Comparison of ENCODE assay signal across 8 cellular contexts in the genomic region with DNA sequence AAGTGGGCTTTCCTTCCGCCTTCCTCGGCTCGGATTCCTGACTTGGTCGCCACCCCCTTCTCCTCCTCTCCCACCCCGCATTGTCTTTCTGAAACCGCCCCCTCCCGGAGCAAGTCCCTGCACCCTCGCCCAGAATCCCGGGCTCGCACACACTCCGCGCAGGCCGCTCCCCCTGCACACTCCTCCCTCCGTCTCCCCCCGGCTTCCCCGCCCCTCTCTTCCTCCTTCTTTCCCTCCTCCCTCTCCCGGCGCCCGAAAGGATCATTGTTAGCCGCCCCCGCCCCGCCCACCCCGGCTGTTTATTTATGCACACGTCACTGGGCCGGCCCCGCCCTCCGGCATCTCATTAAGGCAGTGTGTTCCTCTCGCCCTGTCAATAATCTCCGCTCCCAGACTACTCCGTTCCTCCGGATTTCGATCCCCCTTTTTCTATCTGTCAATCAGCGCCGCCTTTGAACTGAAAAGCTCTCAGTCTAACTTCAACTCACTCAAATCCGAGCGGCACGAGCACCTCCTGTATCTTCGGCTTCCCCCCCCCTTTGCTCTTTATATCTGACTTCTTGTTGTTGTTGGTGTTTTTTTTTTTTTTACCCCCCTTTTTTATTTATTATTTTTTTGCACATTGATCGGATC. TPM values are rescaled to one million over a fixed set of nuclear protein-coding genes. Genes with fewer than 3 reads are reported as not detected.
A peak's percentile ranks its signal among the peaks of the same experiment; 100 is the strongest.
DNase-seq lines count a peak whose midpoint lies in the region; ATAC-seq, FAIRE-seq and TF ChIP-seq lines count a peak whose summit lies in the region.

A gene (plus strand): TSS at position 373 of the 633 bp plus-strand sequence. CDS start 510 bp downstream, outside the sequence.

- H3K27me3 ChIP-seq in MM.1S (replicated peaks; ENCODE audit: insufficient read depth, low read length) (peaks cover 67% of the 10 kb centered on the region), stomach smooth muscle (ENCODE audit: control insufficient read depth in 1 of 2, insufficient read depth in 2 of 2, low read length in 2 of 2) (no peaks in the 10 kb centered on the region)

- no peak within 1 kb of the TSS for H3K9ac ChIP-seq in MM.1S (ENCODE audit: low read length)
- H3K9ac ChIP-seq in stomach smooth muscle (ENCODE audit: low read length in 2 of 2): peak within 1 kb of the TSS; percentile 81 to 84

- peaks cover 0 to 2% (median 0%) of the 10 kb centered on the region in 7 donors for H3K9me3 Mint-ChIP-seq in naive B cell

- H3K4me2 ChIP-seq in MM.1S (ENCODE audit: low read depth, low read length): peak within 1 kb of the TSS; percentile 83

- peaks cover 27 to 29% (median 27%) of the 10 kb centered on the region in 3 donors for H3K4me1 Mint-ChIP-seq in naive B cell

- H3K9me2 ChIP-seq in MM.1S (replicated peaks; ENCODE audit: insufficient read depth, low read length): no peaks in the 10 kb centered on the region

- H3K36me3 Mint-ChIP-seq in naive B cell: peaks cover 0 to 14% of the 10 kb centered on the region in 2 donors

- H3K36me3 ChIP-seq in MM.1S (replicated peaks; ENCODE audit: insufficient read depth, low read length) (no peaks in the 10 kb centered on the region), stomach smooth muscle (ENCODE audit: control insufficient read depth in 2 of 2, insufficient read depth in 2 of 2, low read length in 2 of 2) (no peaks in the 10 kb centered on the region)

- H3K4me3 Mint-ChIP-seq in naive B cell: peak within 1 kb of the TSS; percentile 87 to 98 (median 96)

- H3K4me3 ChIP-seq in MM.1S (ENCODE audit: low read length): peak within 1 kb of the TSS; percentile 62
- peak within 1 kb of the TSS; percentile 83 to 89 for H3K4me3 ChIP-seq in stomach smooth muscle (ENCODE audit: low read length in 2 of 2)

- H3K27ac Mint-ChIP-seq in naive B cell: peak within 1 kb of the TSS; percentile 38 to 92 (median 63)

- peak; percentile 55 to 59 for ATAC-seq in naive B cell (ENCODE audit: low read depth in 2 of 2)

- H3F3A ChIP-seq in MM.1S (ENCODE audit: insufficient read depth, low read length): no peaks in the 10 kb centered on the region

- no peak within 1 kb of the TSS for H3K27ac ChIP-seq in MM.1S (ENCODE audit: low read length)
- H3K27ac ChIP-seq in stomach smooth muscle (ENCODE audit: low read length): peak within 1 kb of the TSS; percentile 84

- no peaks in the 10 kb centered on the region for H3K4me1 ChIP-seq in MM.1S (ENCODE audit: low read length)
- peaks cover 19% of the 10 kb centered on the region for H3K4me1 ChIP-seq in stomach smooth muscle (ENCODE audit: control insufficient read depth, insufficient read depth, low read length)

- H3K27me3 Mint-ChIP-seq in naive B cell: peaks cover 55 to 60% (median 58%) of the 10 kb centered on the region in 3 donors

- H3K79me2 ChIP-seq in MM.1S (ENCODE audit: low read length): no peaks in the 10 kb centered on the region

- no peaks in the 10 kb centered on the region for H4K20me1 ChIP-seq in MM.1S (ENCODE audit: insufficient read depth, low read length)

- FAIRE-seq in A204.1 (lab: Jason Lieb, UNC) (peak; percentile 97), GM19239 (lab: Jason Lieb, UNC) (no peak)

- no peak within 1 kb of the TSS for H2AFZ ChIP-seq in MM.1S (ENCODE audit: low read length)

- DNase-seq in GM19239 (ENCODE audit: insufficient read length, low spot score) (peak; percentile 46), MM.1S (peak; percentile 47), SHP77 (lab: John Stamatoyannopoulos, UW) (peak; percentile 80 to 89), fibroblast of the conjunctiva (ENCODE audit: low read depth) (peak; percentile 96), naive B cell (peak; percentile 33)
- DNase-seq in activated gamma-delta T cell treated with anti-CD3 and anti-CD28 coated beads, Interleukin-2, amount 50 U/mL, for 16 hours (ENCODE audit: low read depth): peak; percentile 39

- H3K9me3 ChIP-seq in MM.1S (replicated peaks; ENCODE audit: insufficient read depth, low read length) (no peaks in the 10 kb centered on the region), stomach smooth muscle (ENCODE audit: control insufficient read depth in 2 of 2, low read length in 2 of 2) (no peaks in the 10 kb centered on the region)

- no peak for TF ChIP-seq CTCF in MM.1S (IDR thresholded peaks at IDR 0.05; ENCODE audit: low read length)

RNA-seq across cellular contexts. Expression of the gene that starts here (rescaled TPM):
- under 1 TPM in 1 of 6 donors, not detected in 5; 0.30 TPM for polyA plus RNA-seq in naive B cell (ENCODE audit: low read depth in 6 of 6)

Comparison
In these comparisons a context has a peak if more than half of its experiments do, and no peak if none do; other contexts are left out.
1. Peak in DNase-seq and ATAC-seq in naive B cell; RNA of the gene not detected or under 1 TPM.
2. DNase-seq: peak in every context shown above with its lines; median percentile 96 in fibroblast of the conjunctiva; 84 in SHP77; 47 in MM.1S; 46 in GM19239; 39 in activated gamma-delta T cell treated with anti-CD3 and anti-CD28 coated beads, Interleukin-2, amount 50 U/mL, for 16 hours; 33 in naive B cell.